Comparison of ENCODE assay signal across 1 cellular context in genomic region chr16:4307215-4308037, GRCh38.
TF ChIP-seq lines count a peak whose summit lies in the region.

No MANE protein-coding gene starts in this region.

TF ChIP-seq in K562, 482 proteins besides CTCF, POLR2A, EP300 and RAD21 (continued from another document and continues in another):
- TF ChIP-seq ZNF253 (CRISPR knock-in tag; conservative IDR thresholded peaks at IDR 0.05) = no peak
- peak; percentile 83 for TF ChIP-seq CTBP1 (IDR thresholded peaks at IDR 0.05; ENCODE audit: borderline replicate concordance)
- TF ChIP-seq TRIM25 (IDR thresholded peaks at IDR 0.05; ENCODE audit: borderline replicate concordance) = 0 out of 2 replicates have a peak, but pooled peaks have one; percentile 68
- peak; percentile 92 for TF ChIP-seq CCNT2 (IDR thresholded peaks at IDR 0.05; ENCODE audit: borderline replicate concordance, extremely low read depth, insufficient read length, low read depth, low read length)
- TF ChIP-seq, protein P1, sequence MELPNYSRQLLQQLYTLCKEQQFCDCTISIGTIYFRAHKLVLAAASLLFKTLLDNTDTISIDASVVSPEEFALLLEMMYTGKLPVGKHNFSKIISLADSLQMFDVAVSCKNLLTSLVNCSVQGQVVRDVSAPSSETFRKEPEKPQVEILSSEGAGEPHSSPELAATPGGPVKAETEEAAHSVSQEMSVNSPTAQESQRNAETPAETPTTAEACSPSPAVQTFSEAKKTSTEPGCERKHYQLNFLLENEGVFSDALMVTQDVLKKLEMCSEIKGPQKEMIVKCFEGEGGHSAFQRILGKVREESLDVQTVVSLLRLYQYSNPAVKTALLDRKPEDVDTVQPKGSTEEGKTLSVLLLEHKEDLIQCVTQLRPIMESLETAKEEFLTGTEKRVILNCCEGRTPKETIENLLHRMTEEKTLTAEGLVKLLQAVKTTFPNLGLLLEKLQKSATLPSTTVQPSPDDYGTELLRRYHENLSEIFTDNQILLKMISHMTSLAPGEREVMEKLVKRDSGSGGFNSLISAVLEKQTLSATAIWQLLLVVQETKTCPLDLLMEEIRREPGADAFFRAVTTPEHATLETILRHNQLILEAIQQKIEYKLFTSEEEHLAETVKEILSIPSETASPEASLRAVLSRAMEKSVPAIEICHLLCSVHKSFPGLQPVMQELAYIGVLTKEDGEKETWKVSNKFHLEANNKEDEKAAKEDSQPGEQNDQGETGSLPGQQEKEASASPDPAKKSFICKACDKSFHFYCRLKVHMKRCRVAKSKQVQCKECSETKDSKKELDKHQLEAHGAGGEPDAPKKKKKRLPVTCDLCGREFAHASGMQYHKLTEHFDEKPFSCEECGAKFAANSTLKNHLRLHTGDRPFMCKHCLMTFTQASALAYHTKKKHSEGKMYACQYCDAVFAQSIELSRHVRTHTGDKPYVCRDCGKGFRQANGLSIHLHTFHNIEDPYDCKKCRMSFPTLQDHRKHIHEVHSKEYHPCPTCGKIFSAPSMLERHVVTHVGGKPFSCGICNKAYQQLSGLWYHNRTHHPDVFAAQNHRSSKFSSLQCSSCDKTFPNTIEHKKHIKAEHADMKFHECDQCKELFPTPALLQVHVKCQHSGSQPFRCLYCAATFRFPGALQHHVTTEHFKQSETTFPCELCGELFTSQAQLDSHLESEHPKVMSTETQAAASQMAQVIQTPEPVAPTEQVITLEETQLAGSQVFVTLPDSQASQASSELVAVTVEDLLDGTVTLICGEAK (IDR thresholded peaks at IDR 0.05) = peak; percentile 78
- TF ChIP-seq, protein P1 (CRISPR knock-in tag; IDR thresholded peaks at IDR 0.05) = no peak
- TF ChIP-seq FOXK1 (CRISPR knock-in tag; IDR thresholded peaks at IDR 0.05; ENCODE audit: borderline replicate concordance) = peak; percentile 91; the same call in 1 of the 2 replicates
- no peak for TF ChIP-seq ZNF57 (CRISPR knock-in tag; IDR thresholded peaks at IDR 0.05)
- TF ChIP-seq LEF1 (IDR thresholded peaks at IDR 0.05) = no peak; the same call in 1 of the 2 replicates
- no peak for TF ChIP-seq HNRNPH1 (optimal IDR thresholded peaks at IDR 0.05; ENCODE audit: low read depth, low read length)
- TF ChIP-seq ZNF511 (CRISPR knock-in tag; IDR thresholded peaks at IDR 0.05) = peak; percentile 83; the same call in 1 of the 2 replicates
- TF ChIP-seq ETV1 (tag; conservative IDR thresholded peaks at IDR 0.05; ENCODE audit: low read depth) = peak; percentile 48
- peak; percentile 86 for TF ChIP-seq CXXC5 (CRISPR knock-in tag; IDR thresholded peaks at IDR 0.05)
- TF ChIP-seq BRD4 (IDR thresholded peaks at IDR 0.05) = no peak
- peak; percentile 32; the same call in 1 of the 2 replicates for TF ChIP-seq HDGF (IDR thresholded peaks at IDR 0.05)
- TF ChIP-seq THAP12 (CRISPR knock-in tag; IDR thresholded peaks at IDR 0.05) = peak; percentile 41; the same call in 1 of the 2 replicates
- peak; percentile 85 for TF ChIP-seq TAF1 (IDR thresholded peaks at IDR 0.05; ENCODE audit: control insufficient read depth, extremely low read depth, insufficient read depth, low read length, severe bottlenecking)
- TF ChIP-seq ZBED1 (IDR thresholded peaks at IDR 0.05) = peak; percentile 94
- TF ChIP-seq MAZ (CRISPR knock-in tag; conservative IDR thresholded peaks at IDR 0.05 in 1 of 2, IDR thresholded peaks at IDR 0.05 in 1 of 2) = peak; percentile 89 to 99
- TF ChIP-seq MYC (IDR thresholded peaks at IDR 0.05; ENCODE audit: low read depth, low read length) = peak; percentile 73
- 0 out of 2 replicates have a peak, but pooled peaks have one; percentile 47 for TF ChIP-seq MYC (CRISPR knock-in tag; IDR thresholded peaks at IDR 0.05; ENCODE audit: borderline replicate concordance, low read depth)
- TF ChIP-seq BRCA1 (IDR thresholded peaks at IDR 0.05) = no peak
- 0 out of 2 replicates have a peak, but pooled peaks have one; percentile 65 for TF ChIP-seq BRCA1 (CRISPR knock-in tag; IDR thresholded peaks at IDR 0.05)
- peak; percentile 52 for TF ChIP-seq L3MBTL2 (IDR thresholded peaks at IDR 0.05)
- 0 out of 2 replicates have a peak, but pooled peaks have one; percentile 4 for TF ChIP-seq ARID4B (CRISPR knock-in tag; IDR thresholded peaks at IDR 0.05)
- peak; percentile 74 for TF ChIP-seq SUPT5H (IDR thresholded peaks at IDR 0.05)
- TF ChIP-seq E2F5 (CRISPR knock-in tag; IDR thresholded peaks at IDR 0.05) = no peak
- TF ChIP-seq PKNOX1 (IDR thresholded peaks at IDR 0.05) = peak; percentile 61; the same call in 1 of the 2 replicates
- TF ChIP-seq AFF4 (CRISPR knock-in tag; IDR thresholded peaks at IDR 0.05) = peak; percentile 33; the same call in 1 of the 2 replicates
- peak; percentile 87; the same call in 1 of the 2 replicates for TF ChIP-seq ATF7 (IDR thresholded peaks at IDR 0.05)
- TF ChIP-seq NR4A1 (CRISPR knock-in tag; IDR thresholded peaks at IDR 0.05) = no peak
- no peak for TF ChIP-seq NR4A1 (tag; IDR thresholded peaks at IDR 0.05)
